In the genomic region with DNA sequence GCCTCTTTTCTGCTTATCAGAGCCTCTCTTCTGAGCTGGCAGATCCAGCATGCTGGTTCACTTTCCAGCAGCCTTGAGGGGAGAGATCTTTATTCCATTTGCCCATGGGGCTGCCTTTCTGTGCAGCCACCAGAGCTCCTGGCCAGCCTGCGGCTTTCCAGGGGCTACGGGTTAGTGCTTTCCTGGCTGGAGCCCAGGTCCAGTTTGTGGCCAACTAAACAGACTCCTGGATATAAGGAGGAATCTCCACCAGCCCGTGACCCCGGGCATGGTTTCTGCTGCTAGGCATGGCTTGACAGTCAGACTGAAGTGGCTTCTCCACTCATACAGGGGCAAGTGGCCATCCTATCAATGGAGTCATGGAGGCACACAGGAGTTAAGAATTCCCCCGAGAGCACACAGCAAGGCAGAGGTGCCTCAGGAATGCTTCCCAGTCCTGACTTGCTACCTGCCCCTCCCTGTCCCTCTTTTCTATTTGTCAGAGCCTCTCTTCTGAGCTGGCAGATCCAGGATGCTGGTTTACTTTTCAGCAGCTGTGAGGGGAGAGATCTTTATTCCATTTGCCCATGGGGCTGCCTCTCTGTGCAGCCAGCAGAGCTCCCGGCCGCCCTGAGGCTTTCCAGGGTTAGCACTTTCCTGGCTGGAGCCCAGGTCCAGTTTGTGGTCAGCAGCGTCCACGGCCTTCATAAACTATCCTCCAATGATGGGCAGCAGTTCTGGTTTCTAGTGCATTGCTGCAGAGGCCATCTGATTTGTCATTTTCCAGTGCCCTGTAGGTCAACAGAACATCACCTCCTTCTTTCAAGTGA, we compare ENCODE assay signal across 17 cellular contexts. TPM values are rescaled to one million over a fixed set of nuclear protein-coding genes. Genes with fewer than 3 reads are reported as not detected.
A peak's percentile ranks its signal among the peaks of the same experiment; 100 is the strongest.
DNase-seq lines count a peak whose midpoint lies in the region; ATAC-seq and TF ChIP-seq lines count a peak whose summit lies in the region.
"Had no signal": no experiment of that assay in that cellular context is flagged by ENCODE, and none has a peak within 500 bp of the region (broad histone marks: within the 10 kb centered on the region; RNA-seq: fewer than 3 reads in every experiment).

No MANE protein-coding gene starts in this region.

- no peak overlapping the region for H3K4me3 ChIP-seq in upper lobe of right lung

- ATAC-seq in upper lobe of right lung: peak; percentile 50
- no peak for ATAC-seq in HG02840 (IDR thresholded peaks at IDR 0.05; ENCODE audit: low FRiP score, unreplicated experiment)
- no peak for ATAC-seq in GM19328 (IDR thresholded peaks at IDR 0.05; ENCODE audit: unreplicated experiment)
- ATAC-seq: activated T-cell treated with anti-CD3 and anti-CD28 coated beads, Interleukin-2, amount 50 U/mL, for 4 hours; stimulated activated effector memory CD8-positive, alpha-beta T cell treated with anti-CD3 and anti-CD28 coated beads, Interleukin-12 subunit alpha, Interleukin-12 subunit beta, amount 100 ng/mL, for 72 hours had no signal

- H3K4me1 ChIP-seq in upper lobe of right lung: peaks cover 11% of the 10 kb centered on the region

- H3K27ac ChIP-seq in epithelial cell of prostate: no peak overlapping the region
- H3K27ac ChIP-seq in upper lobe of right lung: no peak overlapping the region
- H3K27ac ChIP-seq: KMS-11 had no signal

- no peak for TF ChIP-seq CTCF in upper lobe of right lung (IDR thresholded peaks at IDR 0.05)

- intact Hi-C loops in upper lobe of right lung (cut with DNase I): no loop called here

- no peaks in the 10 kb centered on the region for H3K36me3 ChIP-seq in upper lobe of right lung

- no peaks in the 10 kb centered on the region for H3K27me3 ChIP-seq in upper lobe of right lung

- peak; percentile 1 for DNase-seq in NCI-H446 treated with DMSO at 0.1 percent for 48 hours (lab: John Stamatoyannopoulos, UW)
- no peak for DNase-seq in NCI-H446 (lab: John Stamatoyannopoulos, UW)
- DNase-seq in epithelial cell of prostate (ENCODE audit: low read depth, low spot score): peak; percentile 40
- peak; percentile 80 for DNase-seq in myocyte (ENCODE audit: low read depth)
- DNase-seq in upper lobe of right lung: no peak
- no peak for DNase-seq in DMS53 (lab: John Stamatoyannopoulos, UW)
- DNase-seq: activated CD4-positive, alpha-beta T cell treated with anti-CD3 and anti-CD28 coated beads, Interleukin-2, amount 10 ng/mL, durations not matched to agents 24 days and 14 days; activated T-cell treated with anti-CD3 and anti-CD28 coated beads, Interleukin-2, amount 50 U/mL, for 4 hours; CD4-positive, alpha-beta memory T cell; cortex of kidney; NCI-H1694 treated with DMSO at 0.1 percent for 48 hours; NCI-H82; stimulated activated CD4-positive, alpha-beta T cell treated with anti-CD3 and anti-CD28 coated beads, Interleukin-4, amount 100 ng/mL, for 24 hours had no signal

- H3K9me3 ChIP-seq in upper lobe of right lung: no peaks in the 10 kb centered on the region

RNA-seq across cellular contexts. Expression of a gene that starts 35.9 kb away (rescaled TPM):
- total RNA-seq in myocyte (5.5 and 13.2 TPM in 2 replicates), upper lobe of right lung (47.3 TPM)
- 4.9 TPM for polyA plus RNA-seq in myocyte (2012)

Comparison
In these comparisons a context has a peak if more than half of its experiments do, and no peak if none do; other contexts are left out.
1. DNase-seq: peak in NCI-H446 treated with DMSO at 0.1 percent for 48 hours (single experiment), epithelial cell of prostate (single experiment) and myocyte (single experiment); none in NCI-H446 (0 of 2), upper lobe of right lung (single experiment) and DMS53 (single experiment).